Comparison of ENCODE assay signal across 8 cellular contexts in the genomic region with DNA sequence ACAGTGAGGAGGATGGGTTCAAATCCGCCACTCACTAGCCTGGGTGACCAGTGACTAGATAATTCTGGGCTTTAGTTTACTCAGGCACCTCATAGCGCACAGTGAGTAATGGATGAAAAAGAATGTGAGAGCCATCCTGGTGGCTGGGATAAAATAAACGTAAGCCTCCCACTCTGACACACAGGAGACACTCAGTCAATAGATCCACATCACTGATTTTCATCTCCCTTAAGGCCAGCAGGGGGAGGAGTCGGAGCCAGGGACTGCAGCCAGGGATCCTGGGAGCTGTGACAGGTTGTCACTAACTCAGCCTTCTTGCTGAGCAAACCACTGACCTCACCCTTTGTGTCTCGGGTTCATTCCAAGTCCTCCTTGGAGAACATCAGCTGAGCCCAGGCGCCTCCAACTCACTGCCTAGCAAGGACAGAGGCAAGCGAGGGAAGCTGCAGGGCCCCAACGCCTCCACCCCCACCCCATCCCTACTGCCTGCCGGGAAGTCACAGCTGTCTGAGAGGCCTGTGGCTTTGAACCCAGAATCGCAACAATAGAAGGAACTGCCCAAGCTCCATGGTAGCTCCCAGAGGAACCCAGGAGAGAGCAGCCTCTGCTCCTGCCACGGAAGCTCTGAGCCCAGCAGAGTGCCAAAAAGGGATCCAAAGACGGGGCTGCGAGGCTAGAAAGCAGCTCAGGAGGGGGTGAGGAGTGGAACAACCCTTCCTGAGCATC. TPM values are rescaled to one million over a fixed set of nuclear protein-coding genes. Genes with fewer than 3 reads are reported as not detected.
DNase-seq lines count a peak whose midpoint lies in the region; ATAC-seq and TF ChIP-seq lines count a peak whose summit lies in the region.

No MANE protein-coding gene starts in this region.

- H3K4me1 ChIP-seq in osteoblast (ENCODE audit: insufficient read depth, low read length), result peaks cover 88% of the 10 kb centered on the region

- H3K27me3 ChIP-seq in osteoblast (ENCODE audit: insufficient read depth, low read length), result no peaks in the 10 kb centered on the region

- H2AFZ ChIP-seq in osteoblast (ENCODE audit: low read length), result no peak overlapping the region

- no peak for TF ChIP-seq CTCF in WTC11 (IDR thresholded peaks at IDR 0.05)
- peak; percentile 47 for TF ChIP-seq CTCF in osteoblast (IDR thresholded peaks at IDR 0.05; ENCODE audit: extremely low read depth, low read depth, low read length)

- H3K9me3 Mint-ChIP-seq in WTC11, result no peaks in the 10 kb centered on the region

- H3K79me2 ChIP-seq in osteoblast (ENCODE audit: insufficient read depth, low read length), result peaks cover 80% of the 10 kb centered on the region

- peaks cover 9% of the 10 kb centered on the region for H4K20me1 ChIP-seq in osteoblast (ENCODE audit: insufficient read depth, low read length)

- H3K4me1 Mint-ChIP-seq in WTC11, result peaks cover 73% of the 10 kb centered on the region

- no peaks in the 10 kb centered on the region for H3K36me3 Mint-ChIP-seq in WTC11

- H3K4me3 Mint-ChIP-seq in WTC11, result no peak overlapping the region

- H3K4me2 ChIP-seq in osteoblast (ENCODE audit: insufficient read depth, low read length), result peak overlapping the region; percentile 62

- intact Hi-C loops in head of caudate nucleus (cut with DNase I), result no loop called here

- CTCF ChIA-PET in WTC11 (lab: Charles Lee), result interaction anchor here (0.6 to 16.6 kb wide), 20 partner anchors 8 to 204 kb away, joined by 3 to 450 read pairs (median 6); a partner anchor contains a TSS

- H3K4me3 ChIP-seq in osteoblast (ENCODE audit: insufficient read depth, low read length), result peak overlapping the region; percentile 22

- DNase-seq in DMS53 (lab: John Stamatoyannopoulos, UW) (peak; percentile 92), M059J (ENCODE audit: low read depth) (peak; percentile 99), WTC11 (ENCODE audit: low spot score) (peak; percentile 36), head of caudate nucleus (peak; percentile 36 to 90 (median 68)), osteoblast (ENCODE audit: insufficient read length, low spot score, missing footprints) (peak; percentile 95), foreskin melanocyte (no peak)

- ATAC-seq in WTC11 (peak; percentile 2), GM21528 (IDR thresholded peaks at IDR 0.05; ENCODE audit: low FRiP score, unreplicated experiment) (no peak), HG02973 (IDR thresholded peaks at IDR 0.05; ENCODE audit: unreplicated experiment) (no peak)

- H3K36me3 ChIP-seq in osteoblast (ENCODE audit: insufficient read depth, low read length), result no peaks in the 10 kb centered on the region

- no peaks in the 10 kb centered on the region for H3K9me3 ChIP-seq in osteoblast (ENCODE audit: low read depth, low read length)

- peak overlapping the region; percentile 80 for H3K27ac Mint-ChIP-seq in WTC11

- POLR2A ChIA-PET in WTC11 (lab: Charles Lee), result interaction anchor here (0.7 to 2.0 kb wide), 6 partner anchors 15 to 56 kb away, joined by 3 to 10 read pairs (median 4); a partner anchor contains a TSS

- no peaks in the 10 kb centered on the region for H3K27me3 Mint-ChIP-seq in WTC11 (ENCODE audit: low read depth)

- peak overlapping the region; percentile 97 for H3K27ac ChIP-seq in osteoblast (ENCODE audit: low read depth, low read length)

TF ChIP-seq in WTC11, 78 proteins besides CTCF, POLR2A, EP300 and RAD21:
- TF ChIP-seq ETV6 (CRISPR knock-in tag; IDR thresholded peaks at IDR 0.05), result peak; percentile 48; the same call in 1 of the 2 replicates
- TF ChIP-seq, protein P1, sequence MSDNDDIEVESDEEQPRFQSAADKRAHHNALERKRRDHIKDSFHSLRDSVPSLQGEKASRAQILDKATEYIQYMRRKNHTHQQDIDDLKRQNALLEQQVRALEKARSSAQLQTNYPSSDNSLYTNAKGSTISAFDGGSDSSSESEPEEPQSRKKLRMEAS (CRISPR knock-in tag; IDR thresholded peaks at IDR 0.05), result no peak

RNA-seq across cellular contexts. Expression of a gene that starts 30.7 kb away (rescaled TPM):
- 77.5 and 110 TPM in 2 replicates for total RNA-seq in M059J (2014; rRNA removed; shearing (Covaris generic))
- total RNA-seq in WTC11 (2021) (96.6 to 132 TPM (median 99.2 TPM) in 3 replicates), osteoblast (41.6 and 46.3 TPM in 2 replicates)

RNA-seq across cellular contexts. Expression of a gene that starts 33.9 kb away (rescaled TPM):
- total RNA-seq in M059J (2014; rRNA removed; shearing (Covaris generic)), result 1,663 and 2,281 TPM in 2 replicates
- total RNA-seq in WTC11 (2021), result 3,149 to 3,505 TPM (median 3,452 TPM) in 3 replicates
- 2,042 and 2,075 TPM in 2 replicates for total RNA-seq in osteoblast

RNA-seq across cellular contexts. Expression of a gene that starts 40.3 kb away (rescaled TPM):
- total RNA-seq in M059J (2014; rRNA removed; shearing (Covaris generic)), result 29.3 and 61.8 TPM in 2 replicates
- 147 to 181 TPM (median 162 TPM) in 3 replicates for total RNA-seq in WTC11 (2021)
- total RNA-seq in osteoblast, result 103 and 143 TPM in 2 replicates

RNA-seq across cellular contexts. Expression of a gene that starts 56.9 kb away (rescaled TPM):
- total RNA-seq in M059J (2014; rRNA removed; shearing (Covaris generic)), result under 0.01 TPM in 1 of 2 replicates, not detected in the other
- 2,632 to 2,764 TPM (median 2,673 TPM) in 3 replicates for total RNA-seq in WTC11 (2021)
- under 0.01 TPM in 2 replicates for total RNA-seq in osteoblast

RNA-seq across cellular contexts. Expression of a gene that starts 58.2 kb away (rescaled TPM):
- under 0.01 TPM in 1 of 2 replicates, not detected in the other for total RNA-seq in M059J (2014; rRNA removed; shearing (Covaris generic))
- total RNA-seq in WTC11 (2021), result 2,196 to 2,477 TPM (median 2,436 TPM) in 3 replicates
- total RNA-seq in osteoblast, result under 0.01 TPM in 2 replicates
